ENCODE assay signal across 1 cellular context in genomic region chr1:160558679-160559078, GRCh38.
TF ChIP-seq lines count a peak whose summit lies in the region.

No MANE protein-coding gene starts in this region.

TF ChIP-seq in GM12878, 131 proteins besides CTCF, POLR2A, EP300 and RAD21:
- TF ChIP-seq RCOR1 (conservative IDR thresholded peaks at IDR 0.05; ENCODE audit: low read depth, low read length) (no peak), BMI1 (IDR thresholded peaks at IDR 0.05; ENCODE audit: borderline replicate concordance) (no peak), RUNX3 (IDR thresholded peaks at IDR 0.05; ENCODE audit: low read length) (peak; percentile 65), KLF5 (IDR thresholded peaks at IDR 0.05; ENCODE audit: partially characterized antibody) (no peak)
